ENCODE assay signal across 8 cellular contexts in the genomic region with DNA sequence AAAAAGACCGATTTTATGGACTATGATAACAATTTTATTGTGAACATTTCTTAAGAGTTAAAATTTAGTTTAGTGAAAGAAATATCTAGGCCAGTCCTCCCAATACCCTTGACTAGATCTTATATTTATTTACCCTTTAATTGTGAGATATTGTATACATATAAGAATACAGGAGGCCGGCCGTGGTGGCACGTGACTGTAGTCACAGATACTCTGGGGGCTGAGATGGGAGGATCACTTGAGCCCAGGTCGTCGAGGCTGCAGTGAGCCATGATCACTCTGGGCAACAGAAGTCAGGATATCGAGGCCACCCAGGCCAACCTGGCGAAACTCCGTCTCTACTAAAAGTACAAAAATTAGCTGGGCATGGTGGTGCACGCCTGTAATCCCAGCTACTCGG. TPM values are rescaled to one million over a fixed set of nuclear protein-coding genes. Genes with fewer than 3 reads are reported as not detected.
DNase-seq lines count a peak whose midpoint lies in the region; ATAC-seq, FAIRE-seq and TF ChIP-seq lines count a peak whose summit lies in the region.

No MANE protein-coding gene starts in this region.

- H3K9me1 ChIP-seq in K562 (ENCODE audit: control insufficient read depth, insufficient read depth, low read length): no peaks in the 10 kb centered on the region

- TF ChIP-seq CTCF in K562 (IDR thresholded peaks at IDR 0.05 in 2 of 3, conservative IDR thresholded peaks at IDR 0.05 in 1 of 3; ENCODE audit: insufficient read depth in 2 of 3, low read depth in 1 of 3, low read length in 3 of 3) (no peak), GM10248 (IDR thresholded peaks at IDR 0.05; ENCODE audit: control extremely low read depth, extremely low read depth, low read depth, missing control alignments) (no peak)

- no peak for TF ChIP-seq EP300 in K562 (IDR thresholded peaks at IDR 0.05; ENCODE audit: low read length)

- H3K4me3 Mint-ChIP-seq in naive thymus-derived CD8-positive, alpha-beta T cell: peak overlapping the region; percentile 90 to 98 (median 96)

- TF ChIP-seq RAD21 in K562 (CRISPR knock-in tag; conservative IDR thresholded peaks at IDR 0.05 in 1 of 2, IDR thresholded peaks at IDR 0.05 in 1 of 2): no peak

- H3K27ac Mint-ChIP-seq in naive thymus-derived CD8-positive, alpha-beta T cell: peak overlapping the region in 9 of 10 donors; percentile 89 to 99 (median 97)

- peaks cover 14 to 28% (median 23%) of the 10 kb centered on the region in 11 experiments for H3K36me3 ChIP-seq in BLaER1 treated with 17β-estradiol and CSF1 and Interleukin-3, amounts not matched to agents 10 nM and 100 nM
- H3K36me3 ChIP-seq in K562 (ENCODE audit: control insufficient read depth, insufficient read depth, low read length): peaks cover 27% of the 10 kb centered on the region

- BruUV-seq in K562 (replicated peaks; lab: Mats Ljungman, UMichigan): no TSS peak

- no peak for FAIRE-seq in K562 (lab: Jason Lieb, UNC)

- H3K9me3 Mint-ChIP-seq in naive thymus-derived CD8-positive, alpha-beta T cell: no peaks in the 10 kb centered on the region

- H3K27me3 ChIP-seq in BLaER1 treated with 17β-estradiol and CSF1 and Interleukin-3, amounts not matched to agents 10 nM and 100 nM: no peaks in the 10 kb centered on the region
- no peaks in the 10 kb centered on the region for H3K27me3 ChIP-seq in K562 (ENCODE audit: control insufficient read depth in 2 of 2, insufficient read depth in 2 of 2, low read length in 2 of 2)

- intact Hi-C loops in K562 (cut with micrococcal nuclease): loop anchor here (10.0 kb wide), 1 partner anchor 191 kb away; a partner anchor contains a TSS

- H3K27ac ChIP-seq in BLaER1 treated with 17β-estradiol and CSF1 and Interleukin-3, amounts not matched to agents 10 nM and 100 nM: peak overlapping the region; percentile 63 to 95 (median 90); a peak in 21 of 22 replicates
- H3K27ac ChIP-seq in K562 (ENCODE audit: extremely low read depth, low read depth, low read length): peak overlapping the region; percentile 97

- peak overlapping the region; percentile 82 to 93 (median 87) for H3K9ac ChIP-seq in BLaER1 treated with 17β-estradiol and CSF1 and Interleukin-3, amounts not matched to agents 10 nM and 100 nM
- H3K9ac ChIP-seq in K562 (ENCODE audit: insufficient read depth in 1 of 2, low read depth in 2 of 2, low read length in 2 of 2): peak overlapping the region; percentile 88 to 95

- POLR2A ChIA-PET in K562 (lab: Yijun Ruan, JAX) (interaction anchor here (0.6 to 1.5 kb wide), 8 partner anchors 8 to 186 kb away, joined by 3 to 5 read pairs (median 3); a partner anchor contains a TSS), GM10248 (lab: Yijun Ruan, JAX) (no interaction called here)
- POLR2A ChIA-PET in naive thymus-derived CD8-positive, alpha-beta T cell (lab: Charles Lee): interaction anchor here (1.1 kb wide), 1 partner anchor 13 kb away, joined by 8 read pairs; no protein-coding TSS in a partner anchor

- in situ Hi-C loops in K562 (cut with MboI): no loop called here

- DNase-seq in KG1 (lab: John Stamatoyannopoulos, UW): peak; percentile 31
- peak in 1 of 4 experiments; percentile 55 for DNase-seq in K562 (ENCODE audit: extremely low read depth in 1 of 4, low spot score in 3 of 4)
- DNase-seq in naive thymus-derived CD8-positive, alpha-beta T cell: no peak
- DNase-seq in NCI-H2029 treated with DMSO at 0.1 percent for 48 hours (lab: John Stamatoyannopoulos, UW): no peak
- DNase-seq in amniotic stem cell (lab: John Stamatoyannopoulos, UW): no peak
- DNase-seq in GM10248 (ENCODE audit: extremely low spot score): no peak

- no peaks in the 10 kb centered on the region for H3K27me3 Mint-ChIP-seq in naive thymus-derived CD8-positive, alpha-beta T cell

- H3K4me1 Mint-ChIP-seq in naive thymus-derived CD8-positive, alpha-beta T cell: peaks cover 9 to 35% (median 33%) of the 10 kb centered on the region in 4 donors

- peaks cover 41% of the 10 kb centered on the region for H3K79me2 ChIP-seq in K562 (ENCODE audit: control insufficient read depth, insufficient read depth, low read length)

- peaks cover 16 to 56% (median 40%) of the 10 kb centered on the region in 10 experiments for H3K4me1 ChIP-seq in BLaER1 treated with 17β-estradiol and CSF1 and Interleukin-3, amounts not matched to agents 10 nM and 100 nM
- peaks cover 36 to 43% of the 10 kb centered on the region in 2 experiments for H3K4me1 ChIP-seq in K562 (replicated peaks in 1 of 2; ENCODE audit: control insufficient read depth in 2 of 2, insufficient read depth in 2 of 2, low read length in 2 of 2)

- ATAC-seq in K562 (no peak), HG02798 (IDR thresholded peaks at IDR 0.05; ENCODE audit: poor library complexity, unreplicated experiment) (no peak)
- ATAC-seq in naive thymus-derived CD8-positive, alpha-beta T cell: no peak

- peak overlapping the region; percentile 75 to 98 (median 92) for H3K4me2 ChIP-seq in BLaER1 treated with 17β-estradiol and CSF1 and Interleukin-3, amounts not matched to agents 10 nM and 100 nM
- H3K4me2 ChIP-seq in K562 (ENCODE audit: insufficient read depth, low read length): peak overlapping the region; percentile 83; the same call in 1 of the 2 replicates

- H2AFZ ChIP-seq in K562 (ENCODE audit: low read depth, low read length): peak overlapping the region; percentile 90

- 35% methylated on average over 9 of the region's 11 CpGs for WGBS in K562 (ENCODE audit: insufficient coverage, low coverage, missing lambda C conversion rate)

- H3K9me3 ChIP-seq in BLaER1 treated with 17β-estradiol and CSF1 and Interleukin-3, amounts not matched to agents 10 nM and 100 nM (replicated peaks in 1 of 11): no peaks in the 10 kb centered on the region
- H3K9me3 ChIP-seq in K562 (replicated peaks; ENCODE audit: control insufficient read depth, insufficient read depth, low read depth, low read length): no peaks in the 10 kb centered on the region

- peaks cover 0 to 19% (median 2%) of the 10 kb centered on the region in 3 donors for H3K36me3 Mint-ChIP-seq in naive thymus-derived CD8-positive, alpha-beta T cell

- peak overlapping the region; percentile 79 to 99 (median 96) for H3K4me3 ChIP-seq in BLaER1 treated with 17β-estradiol and CSF1 and Interleukin-3, amounts not matched to agents 10 nM and 100 nM
- peak overlapping the region; percentile 99; the same call in 1 of the 2 replicates for H3K4me3 ChIP-seq in K562

- TF ChIP-seq POLR2A in K562 (conservative IDR thresholded peaks at IDR 0.05): no peak

- CTCF ChIA-PET in K562 (lab: Yijun Ruan, JAX; ENCODE audit: low intra/inter-chr PET ratio): interaction anchor here (0.6 kb wide), 1 partner anchor 58 kb away, joined by 3 read pairs; no protein-coding TSS in a partner anchor
- CTCF ChIA-PET in GM10248 (lab: Yijun Ruan, JAX): interaction anchor here (1.0 to 1.3 kb wide), 2 partner anchors 15 to 26 kb away, joined by 3 to 4 read pairs; no protein-coding TSS in a partner anchor

- peaks cover 0 to 24% (median 0%) of the 10 kb centered on the region in 11 experiments; a peak in 7 of 22 replicates for H4K20me1 ChIP-seq in BLaER1 treated with 17β-estradiol and CSF1 and Interleukin-3, amounts not matched to agents 10 nM and 100 nM
- 0 out of 2 replicates have a peak, but pooled peaks cover 4% of the 10 kb centered on the region for H4K20me1 ChIP-seq in K562 (replicated peaks; ENCODE audit: control insufficient read depth, insufficient read depth, low read length)

RNA-seq across cellular contexts. Expression of a gene that starts 0.8 kb away (rescaled TPM):
- total RNA-seq in K562 (2011; cell fraction: chromatin; rRNA removed; ENCODE audit: low replicate concordance): 63.2 and 82.7 TPM in 2 replicates
- 59.7 and 60.7 TPM in 2 replicates for total RNA-seq in K562 (2011; cell fraction: nucleolus; rRNA removed)
- 60.9 and 71.7 TPM in 2 replicates for total RNA-seq in K562 (2011; cell fraction: nucleoplasm; rRNA removed)
- total RNA-seq in K562 (2014; rRNA removed): 25.9 and 33.8 TPM in 2 replicates
- 23.5 and 24.9 TPM in 2 replicates for total RNA-seq in K562 (2014; rRNA removed; fragmentation: Illumina TruSeq; extraction: Trizol)
- total RNA-seq in K562 (2015; rRNA removed; fragmentation: Illumina TruSeq; extraction: Trizol): 25.4 and 26.4 TPM in 2 replicates
- total RNA-seq in K562 (2021): 38.2 and 39.4 TPM in 2 replicates
- polyA plus RNA-seq in K562 (2011; rRNA removed): 28.9 and 32.7 TPM in 2 replicates
- 22.9 and 23.4 TPM in 2 replicates for polyA plus RNA-seq in K562 (2011; cell fraction: cytosol; rRNA removed)
- polyA plus RNA-seq in K562 (2011; cell fraction: nucleus; rRNA removed): 38.7 and 41.9 TPM in 2 replicates
- polyA plus RNA-seq in K562 (2012): 32.4 and 38.8 TPM in 2 replicates
- 31.4 and 33.3 TPM in 2 replicates for polyA plus RNA-seq in K562 (2014; fragmentation: Illumina TruSeq; extraction: Trizol)
- polyA plus RNA-seq in K562 (2014; fragmentation: Nextera tagmentation; extraction: Ambion mirVana): 1 to 10 TPM; 8.1 to 8.9 TPM
- polyA plus RNA-seq in K562 (2014; rRNA removed): 35.7 and 36.4 TPM in 2 replicates
- polyA minus RNA-seq in K562 (2011; rRNA and poly(A)+ RNA removed): 19.4 and 23.6 TPM in 2 replicates
- 13.7 and 16.1 TPM in 2 replicates for polyA minus RNA-seq in K562 (2011; cell fraction: cytosol; rRNA and poly(A)+ RNA removed)
- polyA minus RNA-seq in K562 (2011; cell fraction: nucleus; rRNA and poly(A)+ RNA removed): 13.3 and 25.8 TPM in 2 replicates
- total RNA-seq in naive thymus-derived CD8-positive, alpha-beta T cell: 10 to 100 TPM; 18.2 to 19.1 TPM
- polyA plus RNA-seq in naive thymus-derived CD8-positive, alpha-beta T cell: 10 to 100 TPM; 13.4 to 19.4 (median 16.8) TPM

RNA-seq across cellular contexts. Expression of a gene that starts 8.0 kb away (rescaled TPM):
- total RNA-seq in K562 (2011; cell fraction: chromatin; rRNA removed; ENCODE audit: low replicate concordance): 5.8 and 10.5 TPM in 2 replicates
- total RNA-seq in K562 (2011; cell fraction: nucleolus; rRNA removed): 15.2 and 19.6 TPM in 2 replicates
- total RNA-seq in K562 (2011; cell fraction: nucleoplasm; rRNA removed): 9.9 and 10.0 TPM in 2 replicates
- total RNA-seq in K562 (2014; rRNA removed) (81.2 and 83.5 TPM in 2 replicates), K562 (2014; rRNA removed; fragmentation: Illumina TruSeq; extraction: Trizol) (5.3 and 8.7 TPM in 2 replicates), K562 (2015; rRNA removed; fragmentation: Illumina TruSeq; extraction: Trizol) (28.2 and 30.0 TPM in 2 replicates), K562 (2021) (31.9 and 37.3 TPM in 2 replicates)
- polyA plus RNA-seq in K562 (2011; rRNA removed) (20.8 and 33.6 TPM in 2 replicates), K562 (2014; fragmentation: Illumina TruSeq; extraction: Trizol) (16.0 and 25.7 TPM in 2 replicates), K562 (2014; fragmentation: Nextera tagmentation; extraction: Ambion mirVana) (10 to 100 TPM; 10.1 to 18.2 TPM), K562 (2014; rRNA removed) (55.2 and 75.1 TPM in 2 replicates)
- polyA plus RNA-seq in K562 (2011; cell fraction: cytosol; rRNA removed): 73.6 and 108 TPM in 2 replicates
- polyA plus RNA-seq in K562 (2011; cell fraction: nucleus; rRNA removed): 19.7 and 25.2 TPM in 2 replicates
- 27.0 and 47.9 TPM in 2 replicates for polyA plus RNA-seq in K562 (2012)
- polyA minus RNA-seq in K562 (2011; rRNA and poly(A)+ RNA removed): 4.2 and 5.4 TPM in 2 replicates
- 9.0 and 17.8 TPM in 2 replicates for polyA minus RNA-seq in K562 (2011; cell fraction: cytosol; rRNA and poly(A)+ RNA removed)
- 11.4 and 17.0 TPM in 2 replicates for polyA minus RNA-seq in K562 (2011; cell fraction: nucleus; rRNA and poly(A)+ RNA removed)
- 10 to 100 TPM; 17.8 to 19.4 TPM for total RNA-seq in naive thymus-derived CD8-positive, alpha-beta T cell
- polyA plus RNA-seq in naive thymus-derived CD8-positive, alpha-beta T cell: 10 to 100 TPM; 46.5 to 53.9 (median 50.6) TPM

RNA-seq across cellular contexts. Expression of a gene that starts 14.0 kb away (rescaled TPM):
- 0.51 and 0.67 TPM in 2 replicates for total RNA-seq in K562 (2011; cell fraction: chromatin; rRNA removed; ENCODE audit: low replicate concordance)
- 0.39 and 0.50 TPM in 2 replicates for total RNA-seq in K562 (2011; cell fraction: nucleolus; rRNA removed)
- total RNA-seq in K562 (2011; cell fraction: nucleoplasm; rRNA removed): 0.22 TPM in 1 of 2 replicates, not detected in the other
- total RNA-seq in K562 (2014; rRNA removed) (0.29 and 0.36 TPM in 2 replicates), K562 (2014; rRNA removed; fragmentation: Illumina TruSeq; extraction: Trizol) (0.22 and 0.29 TPM in 2 replicates), K562 (2015; rRNA removed; fragmentation: Illumina TruSeq; extraction: Trizol) (0.57 and 0.76 TPM in 2 replicates), K562 (2021) (0.40 and 0.45 TPM in 2 replicates)
- polyA plus RNA-seq in K562 (2011; rRNA removed) (0.08 and 0.20 TPM in 2 replicates), K562 (2014; fragmentation: Illumina TruSeq; extraction: Trizol) (0.28 and 0.31 TPM in 2 replicates), K562 (2014; fragmentation: Nextera tagmentation; extraction: Ambion mirVana) (under 1 TPM in 1 of 2 experiments, not detected in 1; 0.01 TPM), K562 (2014; rRNA removed) (0.17 and 0.32 TPM in 2 replicates)
- polyA plus RNA-seq in K562 (2011; cell fraction: cytosol; rRNA removed): 0.12 and 0.15 TPM in 2 replicates
- 0.24 and 0.34 TPM in 2 replicates for polyA plus RNA-seq in K562 (2011; cell fraction: nucleus; rRNA removed)
- 1.0 and 2.9 TPM in 2 replicates for polyA plus RNA-seq in K562 (2012)
- polyA minus RNA-seq in K562 (2011; rRNA and poly(A)+ RNA removed): 0.28 and 0.36 TPM in 2 replicates
- polyA minus RNA-seq in K562 (2011; cell fraction: cytosol; rRNA and poly(A)+ RNA removed): not detected in 2 replicates
- 0.27 and 0.67 TPM in 2 replicates for polyA minus RNA-seq in K562 (2011; cell fraction: nucleus; rRNA and poly(A)+ RNA removed)
- total RNA-seq in naive thymus-derived CD8-positive, alpha-beta T cell: 1 to 10 TPM; 2.0 to 2.2 TPM
- polyA plus RNA-seq in naive thymus-derived CD8-positive, alpha-beta T cell: under 1 TPM in 1 of 3 donors, not detected in 2; 0.40 TPM

RNA-seq across cellular contexts. Expression of a gene that starts 51.1 kb away (rescaled TPM):
- total RNA-seq in K562 (2011; cell fraction: chromatin; rRNA removed; ENCODE audit: low replicate concordance): 53.9 and 97.1 TPM in 2 replicates
- total RNA-seq in K562 (2011; cell fraction: nucleolus; rRNA removed): 55.0 and 62.4 TPM in 2 replicates
- total RNA-seq in K562 (2011; cell fraction: nucleoplasm; rRNA removed): 34.8 and 43.8 TPM in 2 replicates
- total RNA-seq in K562 (2014; rRNA removed) (13.1 and 20.8 TPM in 2 replicates), K562 (2014; rRNA removed; fragmentation: Illumina TruSeq; extraction: Trizol) (7.9 and 13.1 TPM in 2 replicates), K562 (2015; rRNA removed; fragmentation: Illumina TruSeq; extraction: Trizol) (20.7 and 22.5 TPM in 2 replicates), K562 (2021) (18.2 and 19.9 TPM in 2 replicates)
- polyA plus RNA-seq in K562 (2011; rRNA removed) (27.1 and 35.2 TPM in 2 replicates), K562 (2014; fragmentation: Illumina TruSeq; extraction: Trizol) (30.0 and 36.8 TPM in 2 replicates), K562 (2014; fragmentation: Nextera tagmentation; extraction: Ambion mirVana) (1 to 10 TPM; 1.5 to 3.6 TPM), K562 (2014; rRNA removed) (23.4 and 23.5 TPM in 2 replicates)
- 38.7 and 39.7 TPM in 2 replicates for polyA plus RNA-seq in K562 (2011; cell fraction: cytosol; rRNA removed)
- 105 TPM in 2 replicates for polyA plus RNA-seq in K562 (2011; cell fraction: nucleus; rRNA removed)
- 23.5 and 35.7 TPM in 2 replicates for polyA plus RNA-seq in K562 (2012)
- polyA minus RNA-seq in K562 (2011; rRNA and poly(A)+ RNA removed): 22.6 and 25.2 TPM in 2 replicates
- 11.4 and 13.7 TPM in 2 replicates for polyA minus RNA-seq in K562 (2011; cell fraction: cytosol; rRNA and poly(A)+ RNA removed)
- 22.2 and 27.5 TPM in 2 replicates for polyA minus RNA-seq in K562 (2011; cell fraction: nucleus; rRNA and poly(A)+ RNA removed)
- 10 to 100 TPM; 28.9 to 33.8 TPM for total RNA-seq in naive thymus-derived CD8-positive, alpha-beta T cell
- polyA plus RNA-seq in naive thymus-derived CD8-positive, alpha-beta T cell: 10 to 100 TPM; 13.2 to 15.5 (median 13.8) TPM

RNA-seq across cellular contexts. Expression of a gene that starts 51.5 kb away (rescaled TPM):
- total RNA-seq in K562 (2011; cell fraction: chromatin; rRNA removed; ENCODE audit: low replicate concordance): 52.2 and 75.8 TPM in 2 replicates
- total RNA-seq in K562 (2011; cell fraction: nucleolus; rRNA removed): 35.9 and 41.6 TPM in 2 replicates
- total RNA-seq in K562 (2011; cell fraction: nucleoplasm; rRNA removed): 34.0 and 47.2 TPM in 2 replicates
- total RNA-seq in K562 (2014; rRNA removed) (57.9 and 60.3 TPM in 2 replicates), K562 (2014; rRNA removed; fragmentation: Illumina TruSeq; extraction: Trizol) (39.5 and 44.2 TPM in 2 replicates), K562 (2015; rRNA removed; fragmentation: Illumina TruSeq; extraction: Trizol) (58.4 and 61.5 TPM in 2 replicates), K562 (2021) (31.2 and 41.0 TPM in 2 replicates)
- polyA plus RNA-seq in K562 (2011; rRNA removed) (33.8 and 37.9 TPM in 2 replicates), K562 (2014; fragmentation: Illumina TruSeq; extraction: Trizol) (51.3 and 68.6 TPM in 2 replicates), K562 (2014; fragmentation: Nextera tagmentation; extraction: Ambion mirVana) (1 to 10 TPM; 2.4 to 9.1 TPM), K562 (2014; rRNA removed) (66.6 and 79.4 TPM in 2 replicates)
- 38.9 and 62.7 TPM in 2 replicates for polyA plus RNA-seq in K562 (2011; cell fraction: cytosol; rRNA removed)
- polyA plus RNA-seq in K562 (2011; cell fraction: nucleus; rRNA removed): 54.0 and 67.1 TPM in 2 replicates
- polyA plus RNA-seq in K562 (2012): 31.6 and 35.7 TPM in 2 replicates
- 24.9 and 30.8 TPM in 2 replicates for polyA minus RNA-seq in K562 (2011; rRNA and poly(A)+ RNA removed)
- polyA minus RNA-seq in K562 (2011; cell fraction: cytosol; rRNA and poly(A)+ RNA removed): 16.6 and 22.6 TPM in 2 replicates
- 9.8 and 36.0 TPM in 2 replicates for polyA minus RNA-seq in K562 (2011; cell fraction: nucleus; rRNA and poly(A)+ RNA removed)
- total RNA-seq in naive thymus-derived CD8-positive, alpha-beta T cell: 10 to 100 TPM; 37.6 to 38.4 TPM
- 10 to 100 TPM; 17.5 to 37.5 (median 31.3) TPM for polyA plus RNA-seq in naive thymus-derived CD8-positive, alpha-beta T cell
